8 cellular contexts compared by ENCODE assay signal in the genomic region with DNA sequence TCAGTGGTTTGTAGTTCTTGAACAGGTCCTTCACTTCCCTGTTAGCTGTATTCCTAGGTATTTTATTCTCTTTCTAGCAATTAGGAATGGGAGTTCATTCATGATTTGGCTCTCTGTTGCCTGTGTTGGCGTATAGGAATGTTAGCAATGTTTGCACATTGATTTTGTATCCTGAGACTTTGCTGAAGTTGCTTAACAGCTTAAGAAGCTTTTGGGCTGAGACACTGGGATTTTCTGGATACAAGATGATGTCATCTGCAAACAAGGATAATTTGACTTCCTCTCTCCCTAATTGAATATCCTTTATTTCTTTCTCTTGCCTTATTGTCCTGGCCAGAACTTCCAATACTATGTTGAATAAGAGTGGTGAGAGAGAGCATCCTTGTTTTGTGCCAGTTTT.
DNase-seq lines count a peak whose midpoint lies in the region; TF ChIP-seq lines count a peak whose summit lies in the region.
"Not testable (repeated sequence)": the region's sequence is repeated elsewhere in the genome, so short reads cannot be mapped to it uniquely, and the experiment has no call there.

No MANE protein-coding gene starts in this region.

- not testable (repeated sequence) for H2BK120ac ChIP-seq in mesenchymal stem cell (ENCODE audit: low read depth, low read length)

- H2BK12ac ChIP-seq in mesenchymal stem cell (ENCODE audit: low read length in 2 of 2) = not testable (repeated sequence)

- H3K27ac ChIP-seq in mesenchymal stem cell (ENCODE audit: low read length, poor library complexity, severe bottlenecking) = not testable (repeated sequence)

- not testable (repeated sequence) for H3K4me3 ChIP-seq in MG63; astrocyte of the cerebellum (ENCODE audit: low read depth, low read length); fibroblast of pulmonary artery (replicated peaks; ENCODE audit: low read depth, low read length); mesenchymal stem cell (ENCODE audit: insufficient read depth in 1 of 2, low read depth in 1 of 2, low read length in 2 of 2); skeletal muscle cell (ENCODE audit: low read depth, low read length)

- H2BK5ac ChIP-seq in mesenchymal stem cell (ENCODE audit: low read depth, low read length, poor library complexity, severe bottlenecking) = not testable (repeated sequence)

- H2AK5ac ChIP-seq in mesenchymal stem cell (ENCODE audit: low read length, severe bottlenecking) = not testable (repeated sequence)

- 69% methylated on average over 1 of the region's 1 CpG for WGBS in mesenchymal stem cell

- peaks cover 14% of the 10 kb centered on the region for H3K9me3 ChIP-seq in MG63
- not testable (repeated sequence) for H3K9me3 ChIP-seq in mesenchymal stem cell (ENCODE audit: control insufficient read depth, low read length)

- H3K9ac ChIP-seq in mesenchymal stem cell (ENCODE audit: low read length) = not testable (repeated sequence)

- TF ChIP-seq CTCF in astrocyte of the cerebellum (IDR thresholded peaks at IDR 0.05; ENCODE audit: low read depth, low read length, missing control alignments); fibroblast of pulmonary artery (IDR thresholded peaks at IDR 0.05; ENCODE audit: low read length, missing control alignments): not testable (repeated sequence)

- H2AFZ ChIP-seq in mesenchymal stem cell (ENCODE audit: low read depth, low read length) = not testable (repeated sequence)

- H4K91ac ChIP-seq in mesenchymal stem cell (ENCODE audit: low read length) = not testable (repeated sequence)

- H3K36me3 ChIP-seq in MG63; mesenchymal stem cell (ENCODE audit: control insufficient read depth in 1 of 2, insufficient read depth in 2 of 2, low read depth in 1 of 2, low read length in 2 of 2): not testable (repeated sequence)

- not testable (repeated sequence) for H4K8ac ChIP-seq in mesenchymal stem cell (ENCODE audit: low read length)

- DNase-seq in AG20443 (ENCODE audit: low spot score) (peak; percentile 15), GM04503 (ENCODE audit: low read depth) (peak; percentile 53), MG63 (peak; percentile 14), astrocyte of the cerebellum (ENCODE audit: low read depth) (peak; percentile 36), dermis blood vessel endothelial cell (peak; percentile 25), fibroblast of pulmonary artery (ENCODE audit: low read depth) (peak; percentile 77), mesenchymal stem cell (peak; percentile 26), skeletal muscle cell (ENCODE audit: low read depth) (peak; percentile 69)

- H3K4ac ChIP-seq in mesenchymal stem cell (ENCODE audit: low read depth in 1 of 2, low read length in 2 of 2) = not testable (repeated sequence)

- H3K14ac ChIP-seq in mesenchymal stem cell (ENCODE audit: low read length in 2 of 2) = not testable (repeated sequence)

- H3K4me1 ChIP-seq in mesenchymal stem cell (ENCODE audit: control insufficient read depth, insufficient read depth, low read depth, low read length) = not testable (repeated sequence)

- in situ Hi-C loops in astrocyte of the cerebellum (cut with HindIII; ENCODE audit: low sequenced_read_pairs) = not testable (repeated sequence)

- not testable (repeated sequence) for H3K79me1 ChIP-seq in mesenchymal stem cell (replicated peaks; ENCODE audit: low read length, poor library complexity, severe bottlenecking)

- H3K23ac ChIP-seq in mesenchymal stem cell (ENCODE audit: low read length in 2 of 2) = not testable (repeated sequence)

- H2BK15ac ChIP-seq in mesenchymal stem cell (ENCODE audit: low read depth, poor library complexity, severe bottlenecking) = not testable (repeated sequence)

- not testable (repeated sequence) for H3K4me2 ChIP-seq in mesenchymal stem cell (ENCODE audit: low read length, poor library complexity, severe bottlenecking)

- not testable (repeated sequence) for H3K27me3 ChIP-seq in MG63; mesenchymal stem cell (ENCODE audit: control insufficient read depth in 1 of 2, insufficient read depth in 1 of 2, low read length in 2 of 2)

- H3K18ac ChIP-seq in mesenchymal stem cell (ENCODE audit: low read depth in 1 of 2, low read length in 2 of 2) = not testable (repeated sequence)

Comparison
In these comparisons a context has a peak if more than half of its experiments do, and no peak if none do; other contexts are left out.
1. DNase-seq: peak in every context shown above with its lines; median percentile 77 in fibroblast of pulmonary artery; 69 in skeletal muscle cell; 53 in GM04503; 36 in astrocyte of the cerebellum; 26 in mesenchymal stem cell; 25 in dermis blood vessel endothelial cell; 15 in AG20443; 14 in MG63.